Comparison of ENCODE assay signal across 8 cellular contexts in the genomic region with DNA sequence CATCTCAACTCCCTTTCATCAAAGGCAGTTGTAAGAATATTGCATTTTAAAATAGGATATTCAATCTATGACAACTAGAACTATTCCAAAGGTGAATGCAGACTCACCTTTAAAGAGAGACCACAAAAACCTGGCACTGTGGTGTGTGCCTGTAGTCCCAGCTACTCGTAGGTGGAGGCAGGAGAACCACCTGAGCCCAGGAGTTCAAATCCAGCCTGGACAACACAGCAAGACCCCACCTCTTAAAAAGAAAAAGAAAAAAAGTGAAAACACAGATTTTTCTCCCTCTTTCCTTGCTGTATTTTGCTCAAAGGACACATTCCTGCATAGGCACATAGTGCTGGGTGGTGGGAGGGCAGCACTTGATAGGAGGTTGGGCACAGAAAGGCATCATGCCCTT. TPM values are rescaled to one million over a fixed set of nuclear protein-coding genes. Genes with fewer than 3 reads are reported as not detected.
DNase-seq lines count a peak whose midpoint lies in the region; ATAC-seq, FAIRE-seq and TF ChIP-seq lines count a peak whose summit lies in the region.

No MANE protein-coding gene starts in this region.

- H4K20me1 ChIP-seq in HepG2 (ENCODE audit: insufficient read depth, low read length): no peaks in the 10 kb centered on the region

- no peaks in the 10 kb centered on the region for H3K9me3 Mint-ChIP-seq in activated T-cell treated with anti-CD3 and anti-CD28 coated beads, Interleukin-2, amount 50 U/mL, for 4 hours
- H3K9me3 Mint-ChIP-seq in activated naive CD8-positive, alpha-beta T cell (ENCODE audit: low read depth): no peaks in the 10 kb centered on the region

- H3K27ac Mint-ChIP-seq in activated naive CD8-positive, alpha-beta T cell: peak overlapping the region; percentile 11

- peak overlapping the region in 2 of 3 experiments; percentile 75 to 85; a peak in 3 of 6 replicates for H3K4me3 ChIP-seq in HepG2 (replicated peaks in 1 of 3; ENCODE audit: insufficient read depth in 1 of 3, low read depth in 2 of 3, low read length in 3 of 3)
- H3K4me3 ChIP-seq in tibial nerve: peak overlapping the region in 3 of 4 donors; percentile 77 to 91 (median 90)

- TF ChIP-seq POLR2A in HepG2 (IDR thresholded peaks at IDR 0.05; ENCODE audit: insufficient read depth in 1 of 2, low read depth in 2 of 2, low read length in 2 of 2) (no peak), tibial nerve (IDR thresholded peaks at IDR 0.05) (no peak)

- TF ChIP-seq CTCF in HepG2 (CRISPR knock-in tag; IDR thresholded peaks at IDR 0.05) (no peak), tibial nerve (IDR thresholded peaks at IDR 0.05) (no peak), GM10266 (IDR thresholded peaks at IDR 0.05; ENCODE audit: control insufficient read depth, insufficient read depth, low read depth, missing control alignments) (no peak)

- H2AFZ ChIP-seq in HepG2 (ENCODE audit: low read length): no peak overlapping the region

- H3K27me3 ChIP-seq in HepG2 (ENCODE audit: control insufficient read depth in 1 of 2, insufficient read depth in 2 of 2, low read length in 2 of 2) (no peaks in the 10 kb centered on the region; a peak in 1 of 5 replicates), tibial nerve (no peaks in the 10 kb centered on the region)

- H3K9me3 ChIP-seq in HepG2 (ENCODE audit: low read length) (no peaks in the 10 kb centered on the region), tibial nerve (no peaks in the 10 kb centered on the region)

- peaks cover 51% of the 10 kb centered on the region for H3K4me1 ChIP-seq in HepG2 (ENCODE audit: insufficient read depth, low read length)
- peaks cover 0 to 30% (median 6%) of the 10 kb centered on the region in 4 donors for H3K4me1 ChIP-seq in tibial nerve

- peaks cover 39% of the 10 kb centered on the region for H3K79me2 ChIP-seq in HepG2 (ENCODE audit: insufficient read depth, low read length)

- H3K4me3 Mint-ChIP-seq in activated T-cell treated with anti-CD3 and anti-CD28 coated beads, Interleukin-2, amount 50 U/mL, for 4 hours: peak overlapping the region; percentile 99
- peak overlapping the region; percentile 100 for H3K4me3 Mint-ChIP-seq in activated naive CD8-positive, alpha-beta T cell

- peaks cover 7 to 16% of the 10 kb centered on the region in 2 experiments for H3K36me3 ChIP-seq in HepG2 (replicated peaks in 1 of 2; ENCODE audit: control insufficient read depth in 1 of 2, insufficient read depth in 2 of 2, low read length in 2 of 2)
- H3K36me3 ChIP-seq in tibial nerve: peaks cover 0 to 8% (median 6%) of the 10 kb centered on the region in 3 donors

- peaks cover 9% of the 10 kb centered on the region for H3K36me3 Mint-ChIP-seq in activated T-cell treated with anti-CD3 and anti-CD28 coated beads, Interleukin-2, amount 50 U/mL, for 4 hours (ENCODE audit: insufficient read depth)
- peaks cover 8% of the 10 kb centered on the region for H3K36me3 Mint-ChIP-seq in activated naive CD8-positive, alpha-beta T cell

- DNase-seq in activated T-cell treated with anti-CD3 and anti-CD28 coated beads, Interleukin-2, amount 50 U/mL, for 4 hours: no peak
- DNase-seq in activated T-cell treated with anti-CD3 and anti-CD28 coated beads for 4 hours (no peak), HepG2 (ENCODE audit: low spot score) (no peak), tibial nerve (ENCODE audit: low spot score in 2 of 2) (no peak), RCC 7860 (ENCODE audit: low spot score) (no peak), GM10266 (ENCODE audit: extremely low spot score) (no peak)

- H3K27ac ChIP-seq in HepG2 (ENCODE audit: extremely low read length, insufficient read depth, low read length) (peak overlapping the region; percentile 69), tibial nerve (peak overlapping the region in 1 of 4 donors; percentile 76)

- CTCF ChIA-PET in HepG2 (lab: Yijun Ruan, JAX; ENCODE audit: low intra/inter-chr PET ratio, low total read pairs): no interaction called here

- no peak for ATAC-seq in activated T-cell treated with anti-CD3 and anti-CD28 coated beads, Interleukin-2, amount 50 U/mL, for 4 hours
- ATAC-seq in HepG2 (no peak), HG02852 (IDR thresholded peaks at IDR 0.05; ENCODE audit: unreplicated experiment) (no peak)

- 69% methylated on average over 1 of the region's 1 CpG for WGBS in HepG2 (ENCODE audit: low lambda C conversion rate)
- WGBS in tibial nerve, 2 donors: 0 to 92% methylated on average over 1 of the region's 1 CpG

- intact Hi-C loops in HepG2 (cut with micrococcal nuclease; ENCODE audit: unreplicated experiment): no loop called here

- H3K4me2 ChIP-seq in HepG2 (ENCODE audit: low read depth, low read length): peak overlapping the region; percentile 88

- POLR2A ChIA-PET in HepG2 (lab: Yijun Ruan, JAX): interaction anchor here (0.8 to 1.1 kb wide), 4 partner anchors 7 to 37 kb away, joined by 4 to 9 read pairs (median 4); a partner anchor contains a TSS

- no peaks in the 10 kb centered on the region for H3K27me3 Mint-ChIP-seq in activated T-cell treated with anti-CD3 and anti-CD28 coated beads, Interleukin-2, amount 50 U/mL, for 4 hours (ENCODE audit: low read depth)
- H3K27me3 Mint-ChIP-seq in activated naive CD8-positive, alpha-beta T cell: no peaks in the 10 kb centered on the region

- in situ Hi-C loops in HepG2 (cut with HindIII; ENCODE audit: extremely low pct_ligation_motif_present, low pct_unique_long_range_greater_than_20kb): no loop called here

- BruUV-seq in HepG2 (replicated peaks; lab: Mats Ljungman, UMichigan): TSS peak; percentile 79

- peaks cover 30% of the 10 kb centered on the region for H3K4me1 Mint-ChIP-seq in activated T-cell treated with anti-CD3 and anti-CD28 coated beads, Interleukin-2, amount 50 U/mL, for 4 hours (ENCODE audit: low read depth)
- peaks cover 24% of the 10 kb centered on the region for H3K4me1 Mint-ChIP-seq in activated naive CD8-positive, alpha-beta T cell (ENCODE audit: low read depth)

- peak overlapping the region; percentile 96; the same call in 1 of the 2 replicates for H3K9ac ChIP-seq in HepG2 (ENCODE audit: insufficient read depth, low read depth, low read length)

- TF ChIP-seq RAD21 in HepG2 (CRISPR knock-in tag; IDR thresholded peaks at IDR 0.05): no peak

- FAIRE-seq in HepG2 (lab: Jason Lieb, UNC) (no peak), RCC 7860 (lab: Jason Lieb, UNC) (no peak)

- TF ChIP-seq EP300 in HepG2 (IDR thresholded peaks at IDR 0.05; ENCODE audit: low read depth in 2 of 2, low read length in 2 of 2) (no peak), HepG2 (CRISPR knock-in tag; IDR thresholded peaks at IDR 0.05; ENCODE audit: borderline replicate concordance) (no peak), tibial nerve (IDR thresholded peaks at IDR 0.05) (no peak)

RNA-seq across cellular contexts. Expression of a gene that starts 0.7 kb away (rescaled TPM):
- total RNA-seq in activated T-cell treated with anti-CD3 and anti-CD28 coated beads, Interleukin-2, amount 50 U/mL, for 4 hours: 100 to 1,000 TPM in 1 of 3 donors, 10 to 100 TPM in 2; 90.8 to 106 (median 95.5) TPM
- total RNA-seq in HepG2 (2016; rRNA removed; fragmentation: Illumina TruSeq; extraction: Trizol) (98.4 and 263 TPM in 2 replicates), tibial nerve (10 to 100 TPM; 12.0 to 26.7 (median 17.3) TPM)
- 20.5 and 24.5 TPM in 2 replicates for total RNA-seq in HepG2 (2016; cell fraction: cytosol; rRNA removed; fragmentation: Illumina TruSeq; extraction: Trizol; ENCODE audit: low read depth)
- 83.4 and 264 TPM in 2 replicates for total RNA-seq in HepG2 (2016; cell fraction: insoluble cytoplasmic fraction; rRNA removed; fragmentation: Illumina TruSeq; extraction: Trizol)
- 60.1 and 67.9 TPM in 2 replicates for total RNA-seq in HepG2 (2016; cell fraction: membrane; rRNA removed; fragmentation: Illumina TruSeq; extraction: Trizol)
- 196 and 225 TPM in 2 replicates for total RNA-seq in HepG2 (2016; cell fraction: nucleus; rRNA removed; fragmentation: Illumina TruSeq; extraction: Trizol)
- polyA plus RNA-seq in HepG2 (2011; rRNA removed): 123 and 180 TPM in 2 replicates
- polyA plus RNA-seq in HepG2 (2011; cell fraction: cytosol; rRNA removed): 120 and 133 TPM in 2 replicates
- polyA plus RNA-seq in HepG2 (2011; cell fraction: nucleus; rRNA removed): 113 and 161 TPM in 2 replicates
- 117 and 149 TPM in 2 replicates for polyA plus RNA-seq in HepG2 (2012)
- polyA plus RNA-seq in HepG2 (2016; cell fraction: cytosol; fragmentation: Illumina TruSeq; extraction: Trizol; ENCODE audit: low read depth): 15.9 and 16.2 TPM in 2 replicates
- polyA plus RNA-seq in HepG2 (2016; cell fraction: insoluble cytoplasmic fraction; fragmentation: Illumina TruSeq; extraction: Trizol; ENCODE audit: low read depth): 74.3 and 86.8 TPM in 2 replicates
- 36.1 and 41.4 TPM in 2 replicates for polyA plus RNA-seq in HepG2 (2016; cell fraction: membrane; fragmentation: Illumina TruSeq; extraction: Trizol; ENCODE audit: low read depth)
- 186 and 203 TPM in 2 replicates for polyA plus RNA-seq in HepG2 (2016; cell fraction: nucleus; fragmentation: Illumina TruSeq; extraction: Trizol; ENCODE audit: insufficient read depth, low read depth)
- polyA minus RNA-seq in HepG2 (2011; rRNA and poly(A)+ RNA removed; ENCODE audit: low replicate concordance): 217 and 608 TPM in 2 replicates
- polyA minus RNA-seq in HepG2 (2011; cell fraction: cytosol; rRNA and poly(A)+ RNA removed): 136 and 168 TPM in 2 replicates
- 114 and 141 TPM in 2 replicates for polyA minus RNA-seq in HepG2 (2011; cell fraction: nucleus; rRNA and poly(A)+ RNA removed)

RNA-seq across cellular contexts. Expression of a gene that starts 36.5 kb away (rescaled TPM):
- total RNA-seq in activated T-cell treated with anti-CD3 and anti-CD28 coated beads, Interleukin-2, amount 50 U/mL, for 4 hours: 10 to 100 TPM; 28.3 to 35.7 (median 29.3) TPM
- total RNA-seq in HepG2 (2016; rRNA removed; fragmentation: Illumina TruSeq; extraction: Trizol) (42.2 and 60.0 TPM in 2 replicates), tibial nerve (10 to 100 TPM; 18.6 to 34.3 (median 21.7) TPM)
- 7.7 and 8.3 TPM in 2 replicates for total RNA-seq in HepG2 (2016; cell fraction: cytosol; rRNA removed; fragmentation: Illumina TruSeq; extraction: Trizol; ENCODE audit: low read depth)
- 40.2 and 59.3 TPM in 2 replicates for total RNA-seq in HepG2 (2016; cell fraction: insoluble cytoplasmic fraction; rRNA removed; fragmentation: Illumina TruSeq; extraction: Trizol)
- total RNA-seq in HepG2 (2016; cell fraction: membrane; rRNA removed; fragmentation: Illumina TruSeq; extraction: Trizol): 22.9 and 26.8 TPM in 2 replicates
- total RNA-seq in HepG2 (2016; cell fraction: nucleus; rRNA removed; fragmentation: Illumina TruSeq; extraction: Trizol): 56.0 and 68.7 TPM in 2 replicates
- 39.3 and 53.3 TPM in 2 replicates for polyA plus RNA-seq in HepG2 (2011; rRNA removed)
- 37.4 and 40.2 TPM in 2 replicates for polyA plus RNA-seq in HepG2 (2011; cell fraction: cytosol; rRNA removed)
- polyA plus RNA-seq in HepG2 (2011; cell fraction: nucleus; rRNA removed): 23.9 and 27.6 TPM in 2 replicates
- 27.8 and 33.4 TPM in 2 replicates for polyA plus RNA-seq in HepG2 (2012)
- polyA plus RNA-seq in HepG2 (2016; cell fraction: cytosol; fragmentation: Illumina TruSeq; extraction: Trizol; ENCODE audit: low read depth): 7.2 and 7.5 TPM in 2 replicates
- polyA plus RNA-seq in HepG2 (2016; cell fraction: insoluble cytoplasmic fraction; fragmentation: Illumina TruSeq; extraction: Trizol; ENCODE audit: low read depth): 36.4 and 37.1 TPM in 2 replicates
- 15.5 and 17.6 TPM in 2 replicates for polyA plus RNA-seq in HepG2 (2016; cell fraction: membrane; fragmentation: Illumina TruSeq; extraction: Trizol; ENCODE audit: low read depth)
- 65.4 and 68.8 TPM in 2 replicates for polyA plus RNA-seq in HepG2 (2016; cell fraction: nucleus; fragmentation: Illumina TruSeq; extraction: Trizol; ENCODE audit: insufficient read depth, low read depth)
- polyA minus RNA-seq in HepG2 (2011; rRNA and poly(A)+ RNA removed; ENCODE audit: low replicate concordance): 68.6 and 112 TPM in 2 replicates
- polyA minus RNA-seq in HepG2 (2011; cell fraction: cytosol; rRNA and poly(A)+ RNA removed): 36.2 and 43.2 TPM in 2 replicates
- 32.1 and 37.8 TPM in 2 replicates for polyA minus RNA-seq in HepG2 (2011; cell fraction: nucleus; rRNA and poly(A)+ RNA removed)
